In the genomic region with DNA sequence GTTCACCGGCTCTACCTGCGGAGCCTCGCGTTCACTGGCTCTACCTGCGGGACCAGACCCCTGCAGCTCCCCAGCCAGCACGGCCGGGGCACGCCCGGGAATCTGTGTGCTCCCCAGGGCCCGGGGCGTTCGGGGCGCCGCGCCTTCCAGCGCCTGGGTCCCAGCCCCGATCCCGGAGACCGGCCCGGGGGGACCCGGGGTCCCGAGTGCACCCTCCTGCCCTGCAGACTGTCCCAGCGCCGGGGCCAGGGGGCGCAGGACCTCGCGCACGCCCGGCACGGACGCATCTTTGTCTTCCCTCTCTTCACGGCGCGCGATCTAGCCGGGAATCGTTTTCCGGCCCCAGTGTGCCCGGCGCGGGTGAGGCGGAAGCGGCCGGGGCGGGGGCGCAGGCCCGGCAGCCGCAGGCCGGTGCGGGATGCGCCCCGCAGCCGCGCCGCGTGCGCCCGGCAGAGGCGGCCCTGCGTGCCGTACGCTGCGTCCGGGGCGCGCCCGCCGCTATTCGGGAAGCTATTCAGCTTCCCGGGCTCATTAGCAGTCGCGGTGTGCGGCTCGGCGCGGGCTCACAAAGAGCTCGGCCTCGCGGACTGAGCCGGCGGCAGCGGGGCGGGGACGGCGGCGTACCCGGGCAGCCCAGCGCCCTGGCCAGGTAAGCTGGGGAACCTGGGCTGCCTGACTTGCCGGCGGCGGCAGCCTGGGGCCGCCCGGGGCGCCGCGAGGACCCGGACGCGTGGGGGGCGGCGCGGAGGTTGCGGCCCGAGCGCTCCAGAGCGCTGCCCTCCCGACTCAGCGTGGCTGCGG, we compare ENCODE assay signal across 8 cellular contexts. TPM values are rescaled to one million over a fixed set of nuclear protein-coding genes. Genes with fewer than 3 reads are reported as not detected.
DNase-seq lines count a peak whose midpoint lies in the region; ATAC-seq, FAIRE-seq and TF ChIP-seq lines count a peak whose summit lies in the region.

APBA2 (plus strand) TSS at position 345 of the 801 bp plus-strand sequence. CDS start 167,911 bp downstream, outside the sequence.

- no peak for FAIRE-seq in frontal cortex (lab: Jason Lieb, UNC)

- POLR2A ChIA-PET in CD8-positive, alpha-beta memory T cell (lab: Charles Lee), result interaction anchor here (0.6 to 4.0 kb wide), 3 partner anchors 35 to 153 kb away, joined by 3 to 15 read pairs (median 3); no protein-coding TSS in a partner anchor

- peaks cover 0 to 3% (median 2%) of the 10 kb centered on the region in 3 donors for H3K36me3 Mint-ChIP-seq in CD8-positive, alpha-beta memory T cell
- no peaks in the 10 kb centered on the region for H3K36me3 Mint-ChIP-seq in activated T-helper 17 cell treated with anti-CD3 and anti-CD28 coated beads, Interleukin-2, amount 50 U/mL, for 72 hours (ENCODE audit: low read depth)

- peak within 1 kb of the TSS; percentile 60 for H3K4me3 ChIP-seq in CD8-positive, alpha-beta memory T cell (ENCODE audit: low read length)
- H3K4me3 ChIP-seq in psoas muscle, result peak within 1 kb of the TSS; percentile 55

- H3K27me3 ChIP-seq in CD8-positive, alpha-beta memory T cell (ENCODE audit: insufficient read depth, low read length, poor library complexity, severe bottlenecking), result no peaks in the 10 kb centered on the region
- H3K27me3 ChIP-seq in psoas muscle (ENCODE audit: insufficient read depth in 3 of 3, low read length in 2 of 3), result peaks cover 3 to 31% (median 14%) of the 10 kb centered on the region in 3 donors

- peak within 1 kb of the TSS; percentile 27 for H3K27ac ChIP-seq in CD8-positive, alpha-beta memory T cell (ENCODE audit: low read depth, low read length)
- no peak within 1 kb of the TSS for H3K27ac ChIP-seq in psoas muscle

- peak within 1 kb of the TSS in 4 of 8 donors; percentile 5 to 91 (median 84) for H3K27ac Mint-ChIP-seq in CD8-positive, alpha-beta memory T cell
- no peak within 1 kb of the TSS for H3K27ac Mint-ChIP-seq in activated T-helper 17 cell treated with anti-CD3 and anti-CD28 coated beads, Interleukin-2, amount 50 U/mL, for 72 hours

- intact Hi-C loops in psoas muscle (cut with DNase I), result no loop called here

- H3K4me3 Mint-ChIP-seq in CD8-positive, alpha-beta memory T cell, result peak within 1 kb of the TSS; percentile 76 to 91 (median 88)
- peak within 1 kb of the TSS; percentile 64 for H3K4me3 Mint-ChIP-seq in activated T-helper 17 cell treated with anti-CD3 and anti-CD28 coated beads, Interleukin-2, amount 50 U/mL, for 72 hours

- TF ChIP-seq CTCF in psoas muscle (IDR thresholded peaks at IDR 0.05), result no peak

- H3K4me1 ChIP-seq in CD8-positive, alpha-beta memory T cell (ENCODE audit: insufficient read depth, low read length), result peaks cover 49% of the 10 kb centered on the region
- no peaks in the 10 kb centered on the region for H3K4me1 ChIP-seq in psoas muscle

- H3K27me3 Mint-ChIP-seq in CD8-positive, alpha-beta memory T cell, result peaks cover 0 to 3% of the 10 kb centered on the region in 2 donors
- peaks cover 3% of the 10 kb centered on the region for H3K27me3 Mint-ChIP-seq in activated T-helper 17 cell treated with anti-CD3 and anti-CD28 coated beads, Interleukin-2, amount 50 U/mL, for 72 hours

- H3K9me3 ChIP-seq in CD8-positive, alpha-beta memory T cell (ENCODE audit: low read length), result no peaks in the 10 kb centered on the region
- H3K9me3 ChIP-seq in psoas muscle, result no peaks in the 10 kb centered on the region

- 1% methylated on average over 25 to 109 of the region's 109 CpGs for WGBS in psoas muscle, 3 donors

- no peaks in the 10 kb centered on the region for H3K9me3 Mint-ChIP-seq in CD8-positive, alpha-beta memory T cell
- no peaks in the 10 kb centered on the region for H3K9me3 Mint-ChIP-seq in activated T-helper 17 cell treated with anti-CD3 and anti-CD28 coated beads, Interleukin-2, amount 50 U/mL, for 72 hours

- CTCF ChIA-PET in CD8-positive, alpha-beta memory T cell (lab: Charles Lee), result interaction anchor here (0.9 to 3.5 kb wide), 12 partner anchors 27 to 204 kb away, joined by 3 to 12 read pairs (median 4); no protein-coding TSS in a partner anchor

- H3K36me3 ChIP-seq in CD8-positive, alpha-beta memory T cell (ENCODE audit: insufficient read depth, low read length), result no peaks in the 10 kb centered on the region
- no peaks in the 10 kb centered on the region for H3K36me3 ChIP-seq in psoas muscle (ENCODE audit: insufficient read depth in 1 of 2, low read depth in 1 of 2)

- ATAC-seq in activated T-helper 17 cell treated with anti-CD3 and anti-CD28 coated beads, Interleukin-2, amount 50 U/mL, for 72 hours (replicated peaks), result peak; percentile 46
- peak in 1 of 4 donors; percentile 19 for ATAC-seq in psoas muscle

- DNase-seq in CD8-positive, alpha-beta memory T cell, result peak; percentile 2 to 72 (median 48)
- peak; percentile 26 for DNase-seq in NCI-H1092 (lab: John Stamatoyannopoulos, UW)
- DNase-seq in frontal cortex (ENCODE audit: low spot score in 2 of 2), result peak; percentile 64 to 72
- DNase-seq in psoas muscle, result no peak
- DNase-seq in NCI-H510A (lab: John Stamatoyannopoulos, UW), result no peak
- no peak for DNase-seq in DMS153 treated with DMSO at 0.1 percent for 48 hours (lab: John Stamatoyannopoulos, UW; ENCODE audit: unreplicated experiment)
- DNase-seq in cerebellar nuclear complex (lab: John Stamatoyannopoulos, UW), result no peak

- peaks cover 30 to 47% (median 32%) of the 10 kb centered on the region in 3 donors for H3K4me1 Mint-ChIP-seq in CD8-positive, alpha-beta memory T cell
- peaks cover 22% of the 10 kb centered on the region for H3K4me1 Mint-ChIP-seq in activated T-helper 17 cell treated with anti-CD3 and anti-CD28 coated beads, Interleukin-2, amount 50 U/mL, for 72 hours

RNA-seq across cellular contexts. Expression of gene APBA2, which starts in this region (rescaled TPM):
- 10 to 100 TPM; 15.7 to 18.0 TPM for total RNA-seq in CD8-positive, alpha-beta memory T cell
- 38.8 TPM for polyA plus RNA-seq in CD8-positive, alpha-beta memory T cell
- 1 to 10 TPM; 2.3 to 3.8 TPM for total RNA-seq in activated T-helper 17 cell treated with anti-CD3 and anti-CD28 coated beads, Interleukin-2, amount 50 U/mL, for 72 hours
- 117 TPM for total RNA-seq in frontal cortex
- total RNA-seq in psoas muscle, result under 1 TPM in 2 of 4 donors, not detected in 2; 0.19 to 0.36 TPM
- under 1 TPM; 0.06 to 0.08 (median 0.08) TPM for polyA plus RNA-seq in psoas muscle

Comparison
In these comparisons a context has a peak if more than half of its experiments do, and no peak if none do; other contexts are left out.
1. RNA of gene APBA2 (polyA plus RNA-seq): 38.8 TPM in CD8-positive, alpha-beta memory T cell (single experiment); 0.06 to 0.08 TPM in psoas muscle; every median in the first group is over 10 times any median in the second.
2. DNase-seq: peak in CD8-positive, alpha-beta memory T cell (5 of 5), NCI-H1092 (single experiment) and frontal cortex (2 of 2); none in psoas muscle (0 of 2), NCI-H510A (single experiment), DMS153 treated with DMSO at 0.1 percent for 48 hours (single experiment) and cerebellar nuclear complex (0 of 2).